ENCODE assay signal across 8 cellular contexts in genomic region chr7:131554880-131555516, GRCh38. TPM values are rescaled to one million over a fixed set of nuclear protein-coding genes. Genes with fewer than 3 reads are reported as not detected.
DNase-seq lines count a peak whose midpoint lies in the region; ATAC-seq and TF ChIP-seq lines count a peak whose summit lies in the region.

No MANE protein-coding gene starts in this region.

- no peaks in the 10 kb centered on the region for H3K9me3 ChIP-seq in breast epithelium

- H3K27me3 Mint-ChIP-seq in natural killer cell (ENCODE audit: low read depth in 2 of 2), result peaks cover 14 to 28% of the 10 kb centered on the region in 2 donors
- peaks cover 17% of the 10 kb centered on the region in 2 donors for H3K27me3 Mint-ChIP-seq in natural killer cell treated with Interleukin-12 subunit alpha and Interleukin-12 subunit beta and Interleukin-15 and Interleukin-18, amount 100 ng/mL, for 72 hours
- H3K27me3 Mint-ChIP-seq in naive B cell, result peaks cover 19 to 34% (median 32%) of the 10 kb centered on the region in 3 donors
- H3K27me3 Mint-ChIP-seq in activated naive CD4-positive, alpha-beta T cell treated with anti-CD3 and anti-CD28 coated beads for 36 hours (ENCODE audit: low read depth), result peaks cover 53% of the 10 kb centered on the region

- H3K27me3 ChIP-seq in breast epithelium, result no peaks in the 10 kb centered on the region

- no peaks in the 10 kb centered on the region for H3K36me3 ChIP-seq in breast epithelium

- H3K4me3 ChIP-seq in breast epithelium, result peak overlapping the region; percentile 63 to 96 (median 68)

- intact Hi-C loops in natural killer cell (cut with micrococcal nuclease) (loop anchor here (5.0 kb wide), 1 partner anchor 97 kb away; no protein-coding TSS in a partner anchor), breast epithelium (cut with DNase I; ENCODE audit: low total_unique reads) (no loop called here)
- intact Hi-C loops in activated naive CD4-positive, alpha-beta T cell treated with anti-CD3 and anti-CD28 coated beads for 36 hours (cut with micrococcal nuclease), result loop anchor here (1.0 kb wide), 1 partner anchor 9 kb away; no protein-coding TSS in a partner anchor

- CTCF ChIA-PET in activated naive CD4-positive, alpha-beta T cell treated with anti-CD3 and anti-CD28 coated beads for 36 hours (lab: Charles Lee), result interaction anchor here (1.3 kb wide), 1 partner anchor 9 kb away, joined by 4 read pairs; no protein-coding TSS in a partner anchor

- ATAC-seq in natural killer cell (no peak), naive B cell (ENCODE audit: low read depth in 2 of 2) (no peak), GM21529 (IDR thresholded peaks at IDR 0.05; ENCODE audit: unreplicated experiment) (no peak), GM18868 (IDR thresholded peaks at IDR 0.05; ENCODE audit: unreplicated experiment) (no peak)
- no peak for ATAC-seq in natural killer cell treated with Interleukin-12 subunit alpha and Interleukin-12 subunit beta and Interleukin-15 and Interleukin-18, amount 100 ng/mL, for 72 hours

- TF ChIP-seq POLR2A in breast epithelium (IDR thresholded peaks at IDR 0.05), result no peak

- H3K27ac ChIP-seq in breast epithelium, result peak overlapping the region in 1 of 2 donors; percentile 48

- H3K4me3 Mint-ChIP-seq in natural killer cell (peak overlapping the region; percentile 83), naive B cell (peak overlapping the region; percentile 87 to 94 (median 90))
- no peak overlapping the region for H3K4me3 Mint-ChIP-seq in natural killer cell treated with Interleukin-12 subunit alpha and Interleukin-12 subunit beta and Interleukin-15 and Interleukin-18, amount 100 ng/mL, for 72 hours
- H3K4me3 Mint-ChIP-seq in activated naive CD4-positive, alpha-beta T cell treated with anti-CD3 and anti-CD28 coated beads for 36 hours, result no peak overlapping the region

- no peaks in the 10 kb centered on the region for H3K36me3 Mint-ChIP-seq in natural killer cell
- no peaks in the 10 kb centered on the region for H3K36me3 Mint-ChIP-seq in natural killer cell treated with Interleukin-12 subunit alpha and Interleukin-12 subunit beta and Interleukin-15 and Interleukin-18, amount 100 ng/mL, for 72 hours
- H3K36me3 Mint-ChIP-seq in naive B cell, result no peaks in the 10 kb centered on the region
- no peaks in the 10 kb centered on the region for H3K36me3 Mint-ChIP-seq in activated naive CD4-positive, alpha-beta T cell treated with anti-CD3 and anti-CD28 coated beads for 36 hours (ENCODE audit: low read depth)

- H3K9me3 Mint-ChIP-seq in natural killer cell (no peaks in the 10 kb centered on the region), naive B cell (no peaks in the 10 kb centered on the region)
- H3K9me3 Mint-ChIP-seq in natural killer cell treated with Interleukin-12 subunit alpha and Interleukin-12 subunit beta and Interleukin-15 and Interleukin-18, amount 100 ng/mL, for 72 hours, result no peaks in the 10 kb centered on the region
- no peaks in the 10 kb centered on the region for H3K9me3 Mint-ChIP-seq in activated naive CD4-positive, alpha-beta T cell treated with anti-CD3 and anti-CD28 coated beads for 36 hours

- DNase-seq in natural killer cell (no peak), breast epithelium (ENCODE audit: low spot score in 2 of 2) (no peak), naive B cell (no peak), NCI-H524 treated with DMSO at 0.1 percent for 48 hours (lab: John Stamatoyannopoulos, UW) (no peak)
- no peak for DNase-seq in natural killer cell treated with Interleukin-12 subunit alpha and Interleukin-12 subunit beta and Interleukin-15 and Interleukin-18, amount 100 ng/mL, for 72 hours (ENCODE audit: low spot score)
- no peak for DNase-seq in activated naive CD4-positive, alpha-beta T cell treated with anti-CD3 and anti-CD28 coated beads for 36 hours

- peaks cover 0 to 5% of the 10 kb centered on the region in 2 donors for H3K4me1 ChIP-seq in breast epithelium

- TF ChIP-seq CTCF in natural killer cell (IDR thresholded peaks at IDR 0.05) (no peak), breast epithelium (IDR thresholded peaks at IDR 0.05) (no peak)

- H3K27ac Mint-ChIP-seq in natural killer cell (no peak overlapping the region), naive B cell (no peak overlapping the region)
- H3K27ac Mint-ChIP-seq in natural killer cell treated with Interleukin-12 subunit alpha and Interleukin-12 subunit beta and Interleukin-15 and Interleukin-18, amount 100 ng/mL, for 72 hours, result no peak overlapping the region
- H3K27ac Mint-ChIP-seq in activated naive CD4-positive, alpha-beta T cell treated with anti-CD3 and anti-CD28 coated beads for 36 hours, result no peak overlapping the region

- H3K4me1 Mint-ChIP-seq in natural killer cell, result peaks cover 12 to 13% of the 10 kb centered on the region in 2 donors
- H3K4me1 Mint-ChIP-seq in natural killer cell treated with Interleukin-12 subunit alpha and Interleukin-12 subunit beta and Interleukin-15 and Interleukin-18, amount 100 ng/mL, for 72 hours (ENCODE audit: low read depth in 2 of 2), result peaks cover 0 to 5% of the 10 kb centered on the region in 2 donors
- peaks cover 18 to 28% (median 22%) of the 10 kb centered on the region in 3 donors for H3K4me1 Mint-ChIP-seq in naive B cell
- H3K4me1 Mint-ChIP-seq in activated naive CD4-positive, alpha-beta T cell treated with anti-CD3 and anti-CD28 coated beads for 36 hours (ENCODE audit: low read depth), result peaks cover 12% of the 10 kb centered on the region

RNA-seq across cellular contexts. Expression of gene PODXL, which starts 1.4 kb away (rescaled TPM):
- total RNA-seq in natural killer cell (1 to 10 TPM in 1 of 3 donors, under 1 TPM in 2; 0.35 to 1.4 (median 0.88) TPM), breast epithelium (10 to 100 TPM; 20.3 to 55.6 (median 33.1) TPM)
- 1 to 10 TPM; 1.3 to 1.6 TPM for total RNA-seq in natural killer cell treated with Interleukin-12 subunit alpha and Interleukin-12 subunit beta and Interleukin-15 and Interleukin-18, amount 100 ng/mL, for 72 hours
- under 1 TPM in 5 of 6 donors, not detected in 1; 0.12 to 0.90 (median 0.68) TPM for polyA plus RNA-seq in naive B cell (ENCODE audit: low read depth in 6 of 6)
- 1 to 10 TPM in 1 of 2 experiments, under 1 TPM in 1; 0.98 to 1.8 TPM for total RNA-seq in activated naive CD4-positive, alpha-beta T cell treated with anti-CD3 and anti-CD28 coated beads for 36 hours

Comparison
In these comparisons a context has a peak if more than half of its experiments do, and no peak if none do; other contexts are left out.
1. H3K4me3 Mint-ChIP-seq: peak in natural killer cell (single experiment) and naive B cell (8 of 8); none in natural killer cell treated with Interleukin-12 subunit alpha and Interleukin-12 subunit beta and Interleukin-15 and Interleukin-18, amount 100 ng/mL, for 72 hours (single experiment) and activated naive CD4-positive, alpha-beta T cell treated with anti-CD3 and anti-CD28 coated beads for 36 hours (single experiment).
2. RNA of gene PODXL, which starts 1.4 kb away (total RNA-seq): 20.3 to 55.6 TPM in breast epithelium; 0.98 to 1.8 TPM in activated naive CD4-positive, alpha-beta T cell treated with anti-CD3 and anti-CD28 coated beads for 36 hours, 1.3 to 1.6 TPM in natural killer cell treated with Interleukin-12 subunit alpha and Interleukin-12 subunit beta and Interleukin-15 and Interleukin-18, amount 100 ng/mL, for 72 hours and 0.35 to 1.4 TPM in natural killer cell; every median in the first group is over 4 times any median in the second.